ENCODE assay signal across 8 cellular contexts in the genomic region with DNA sequence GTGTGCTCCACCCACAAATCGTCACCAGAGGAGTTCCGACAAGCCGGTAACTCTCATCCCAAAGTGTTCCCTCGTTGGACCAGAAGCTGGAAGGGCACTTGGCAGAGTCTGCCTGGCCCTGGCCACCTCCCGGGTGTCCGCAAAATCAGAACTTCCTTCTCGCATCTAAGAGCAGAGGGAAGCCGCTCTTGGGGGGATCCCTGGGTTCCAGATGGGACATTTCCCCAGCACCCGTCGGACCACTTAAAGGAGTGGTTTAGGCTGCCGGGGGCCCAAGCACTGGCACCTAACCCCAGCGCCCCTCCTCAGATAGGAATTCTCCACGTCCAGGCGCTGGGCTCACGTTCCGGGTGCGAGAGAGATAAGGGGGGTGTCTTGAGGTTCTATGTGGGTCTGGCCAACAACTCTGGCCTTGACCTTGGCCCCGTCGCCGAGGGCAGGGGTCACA. TPM values are rescaled to one million over a fixed set of nuclear protein-coding genes. Genes with fewer than 3 reads are reported as not detected.
DNase-seq lines count a peak whose midpoint lies in the region; ATAC-seq and TF ChIP-seq lines count a peak whose summit lies in the region.

No MANE protein-coding gene starts in this region.

- POLR2A ChIA-PET in activated CD4-positive, alpha-beta memory T cell treated with anti-CD3 and anti-CD28 coated beads, Interleukin-2, amount 10 ng/mL, durations not matched to agents 7 days and 5 days (lab: Charles Lee): interaction anchor here (0.8 to 1.6 kb wide), 8 partner anchors 9 to 273 kb away, joined by 3 to 25 read pairs (median 7); a partner anchor contains a TSS

- no peaks in the 10 kb centered on the region for H3K9me3 Mint-ChIP-seq in activated T-cell treated with anti-CD3 and anti-CD28 coated beads, Interleukin-2, amount 50 U/mL, for 4 hours
- H3K9me3 Mint-ChIP-seq in activated CD4-positive, alpha-beta memory T cell treated with anti-CD3 and anti-CD28 coated beads, Interleukin-2, amount 10 ng/mL, durations not matched to agents 7 days and 5 days: no peaks in the 10 kb centered on the region
- H3K9me3 Mint-ChIP-seq in immature natural killer cell: peaks cover 0 to 2% (median 0%) of the 10 kb centered on the region in 6 donors

- peak overlapping the region; percentile 90 for H3K27ac ChIP-seq in suprapubic skin

- H3K27me3 ChIP-seq in suprapubic skin: no peaks in the 10 kb centered on the region

- no peaks in the 10 kb centered on the region for H3K9me3 ChIP-seq in suprapubic skin

- peaks cover 2% of the 10 kb centered on the region for H3K36me3 Mint-ChIP-seq in activated T-cell treated with anti-CD3 and anti-CD28 coated beads, Interleukin-2, amount 50 U/mL, for 4 hours (ENCODE audit: insufficient read depth)
- H3K36me3 Mint-ChIP-seq in activated CD4-positive, alpha-beta memory T cell treated with anti-CD3 and anti-CD28 coated beads, Interleukin-2, amount 10 ng/mL, durations not matched to agents 7 days and 5 days (ENCODE audit: low read depth): peaks cover 17% of the 10 kb centered on the region
- peaks cover 0 to 3% (median 0%) of the 10 kb centered on the region in 3 donors for H3K36me3 Mint-ChIP-seq in immature natural killer cell

- peak overlapping the region; percentile 86 for H3K4me3 ChIP-seq in suprapubic skin

- peaks cover 14% of the 10 kb centered on the region for H3K36me3 ChIP-seq in suprapubic skin

- DNase-seq in activated T-cell treated with anti-CD3 and anti-CD28 coated beads, Interleukin-2, amount 50 U/mL, for 4 hours: no peak
- DNase-seq in activated T-cell treated with anti-CD3 and anti-CD28 coated beads, Interleukin-2, amount 50 U/mL, for 1 hour: no peak
- DNase-seq in activated CD4-positive, alpha-beta memory T cell treated with anti-CD3 and anti-CD28 coated beads, Interleukin-2, amount 10 ng/mL, durations not matched to agents 7 days and 5 days: no peak
- DNase-seq in immature natural killer cell (peak in 1 of 3 donors; percentile 28), suprapubic skin (ENCODE audit: low spot score in 2 of 2) (no peak), CD1c-positive myeloid dendritic cell (ENCODE audit: extremely low spot score) (no peak), NCI-H187 treated with DMSO at 0.1 percent for 48 hours (lab: John Stamatoyannopoulos, UW) (no peak)

- H3K4me1 Mint-ChIP-seq in activated T-cell treated with anti-CD3 and anti-CD28 coated beads, Interleukin-2, amount 50 U/mL, for 4 hours (ENCODE audit: low read depth): peaks cover 17% of the 10 kb centered on the region
- peaks cover 30% of the 10 kb centered on the region for H3K4me1 Mint-ChIP-seq in activated CD4-positive, alpha-beta memory T cell treated with anti-CD3 and anti-CD28 coated beads, Interleukin-2, amount 10 ng/mL, durations not matched to agents 7 days and 5 days
- H3K4me1 Mint-ChIP-seq in immature natural killer cell: peaks cover 31 to 35% of the 10 kb centered on the region in 2 donors

- no peaks in the 10 kb centered on the region for H3K27me3 Mint-ChIP-seq in activated T-cell treated with anti-CD3 and anti-CD28 coated beads, Interleukin-2, amount 50 U/mL, for 4 hours (ENCODE audit: low read depth)
- H3K27me3 Mint-ChIP-seq in activated CD4-positive, alpha-beta memory T cell treated with anti-CD3 and anti-CD28 coated beads, Interleukin-2, amount 10 ng/mL, durations not matched to agents 7 days and 5 days: no peaks in the 10 kb centered on the region
- peaks cover 26 to 31% (median 28%) of the 10 kb centered on the region in 3 donors for H3K27me3 Mint-ChIP-seq in immature natural killer cell (ENCODE audit: low read depth in 3 of 3)

- CTCF ChIA-PET in activated CD4-positive, alpha-beta memory T cell treated with anti-CD3 and anti-CD28 coated beads, Interleukin-2, amount 10 ng/mL, durations not matched to agents 7 days and 5 days (lab: Charles Lee): interaction anchor here (0.8 to 2.5 kb wide), 8 partner anchors 16 to 335 kb away, joined by 3 to 24 read pairs (median 6); a partner anchor contains a TSS

- no peak for TF ChIP-seq POLR2A in suprapubic skin (IDR thresholded peaks at IDR 0.05)

- H3K4me1 ChIP-seq in suprapubic skin: peaks cover 73% of the 10 kb centered on the region

- TF ChIP-seq EP300 in suprapubic skin (IDR thresholded peaks at IDR 0.05): no peak

- H3K27ac Mint-ChIP-seq in activated CD4-positive, alpha-beta memory T cell treated with anti-CD3 and anti-CD28 coated beads, Interleukin-2, amount 10 ng/mL, durations not matched to agents 7 days and 5 days: peak overlapping the region; percentile 89
- H3K27ac Mint-ChIP-seq in immature natural killer cell: peak overlapping the region; percentile 92 to 99 (median 96)

- no peak for ATAC-seq in activated T-cell treated with anti-CD3 and anti-CD28 coated beads, Interleukin-2, amount 50 U/mL, for 4 hours
- ATAC-seq in HG03139 (IDR thresholded peaks at IDR 0.05; ENCODE audit: unreplicated experiment): no peak

- 0% methylated on average over 2 of the region's 20 CpGs for WGBS in suprapubic skin

- no peak for TF ChIP-seq CTCF in suprapubic skin (IDR thresholded peaks at IDR 0.05)

- peak overlapping the region; percentile 82 for H3K4me3 Mint-ChIP-seq in activated T-cell treated with anti-CD3 and anti-CD28 coated beads, Interleukin-2, amount 50 U/mL, for 4 hours
- peak overlapping the region; percentile 84 for H3K4me3 Mint-ChIP-seq in activated CD4-positive, alpha-beta memory T cell treated with anti-CD3 and anti-CD28 coated beads, Interleukin-2, amount 10 ng/mL, durations not matched to agents 7 days and 5 days
- peak overlapping the region; percentile 87 to 92 (median 90) for H3K4me3 Mint-ChIP-seq in immature natural killer cell

RNA-seq across cellular contexts. Expression of a gene that starts 0.9 kb away (rescaled TPM):
- 10 to 100 TPM; 40.4 to 44.0 (median 43.3) TPM for total RNA-seq in activated T-cell treated with anti-CD3 and anti-CD28 coated beads, Interleukin-2, amount 50 U/mL, for 4 hours
- total RNA-seq in activated CD4-positive, alpha-beta memory T cell treated with anti-CD3 and anti-CD28 coated beads, Interleukin-2, amount 10 ng/mL, durations not matched to agents 7 days and 5 days: 10 to 100 TPM; 42.6 to 42.9 TPM
- polyA plus RNA-seq in immature natural killer cell: 1 to 10 TPM; 2.0 to 4.4 (median 2.7) TPM
- total RNA-seq in suprapubic skin: 10 to 100 TPM; 25.1 to 52.4 (median 29.3) TPM

RNA-seq across cellular contexts. Expression of a gene that starts 11.8 kb away (rescaled TPM):
- 1 to 10 TPM in 2 of 3 donors, under 1 TPM in 1; 0.74 to 2.4 (median 1.4) TPM for total RNA-seq in activated T-cell treated with anti-CD3 and anti-CD28 coated beads, Interleukin-2, amount 50 U/mL, for 4 hours
- 1 to 10 TPM; 4.2 to 4.6 TPM for total RNA-seq in activated CD4-positive, alpha-beta memory T cell treated with anti-CD3 and anti-CD28 coated beads, Interleukin-2, amount 10 ng/mL, durations not matched to agents 7 days and 5 days
- polyA plus RNA-seq in immature natural killer cell: under 1 TPM in 1 of 3 donors, not detected in 2; 0.86 TPM
- not detected for total RNA-seq in suprapubic skin

RNA-seq across cellular contexts. Expression of a gene that starts 14.5 kb away (rescaled TPM):
- total RNA-seq in activated T-cell treated with anti-CD3 and anti-CD28 coated beads, Interleukin-2, amount 50 U/mL, for 4 hours: under 1 TPM in 1 of 3 donors, not detected in 2; 0.05 TPM
- total RNA-seq in activated CD4-positive, alpha-beta memory T cell treated with anti-CD3 and anti-CD28 coated beads, Interleukin-2, amount 10 ng/mL, durations not matched to agents 7 days and 5 days: not detected
- not detected for polyA plus RNA-seq in immature natural killer cell
- total RNA-seq in suprapubic skin: 10 to 100 TPM; 15.2 to 41.6 (median 30.9) TPM

RNA-seq across cellular contexts. Expression of a gene that starts 17.3 kb away (rescaled TPM):
- total RNA-seq in activated T-cell treated with anti-CD3 and anti-CD28 coated beads, Interleukin-2, amount 50 U/mL, for 4 hours: 10 to 100 TPM; 16.7 to 20.0 (median 18.8) TPM
- 10 to 100 TPM; 20.4 to 24.1 TPM for total RNA-seq in activated CD4-positive, alpha-beta memory T cell treated with anti-CD3 and anti-CD28 coated beads, Interleukin-2, amount 10 ng/mL, durations not matched to agents 7 days and 5 days
- 10 to 100 TPM; 15.6 to 31.1 (median 17.0) TPM for polyA plus RNA-seq in immature natural killer cell
- total RNA-seq in suprapubic skin: 10 to 100 TPM; 11.1 to 22.3 (median 19.6) TPM

RNA-seq across cellular contexts. Expression of a gene that starts 23.1 kb away (rescaled TPM):
- total RNA-seq in activated T-cell treated with anti-CD3 and anti-CD28 coated beads, Interleukin-2, amount 50 U/mL, for 4 hours: 1 to 10 TPM in 1 of 3 donors, under 1 TPM in 2; 0.71 to 1.4 (median 0.95) TPM
- not detected for total RNA-seq in activated CD4-positive, alpha-beta memory T cell treated with anti-CD3 and anti-CD28 coated beads, Interleukin-2, amount 10 ng/mL, durations not matched to agents 7 days and 5 days
- not detected for polyA plus RNA-seq in immature natural killer cell
- 1 to 10 TPM; 1.2 to 3.6 (median 2.6) TPM for total RNA-seq in suprapubic skin

Comparison
In these comparisons a context has a peak if more than half of its experiments do, and no peak if none do; other contexts are left out.
1. RNA of a gene that starts 14.5 kb away (total RNA-seq): 15.2 to 41.6 TPM in suprapubic skin; 0.05 TPM in activated T-cell treated with anti-CD3 and anti-CD28 coated beads, Interleukin-2, amount 50 U/mL, for 4 hours and not detected in activated CD4-positive, alpha-beta memory T cell treated with anti-CD3 and anti-CD28 coated beads, Interleukin-2, amount 10 ng/mL, durations not matched to agents 7 days and 5 days; every median in the first group is over 10 times any median in the second.
2. Peak in every context shown above with its lines, with median percentiles within 50 percentile points of each other: H3K4me3 Mint-ChIP-seq.